33 cellular contexts compared by ENCODE assay signal in the genomic region with DNA sequence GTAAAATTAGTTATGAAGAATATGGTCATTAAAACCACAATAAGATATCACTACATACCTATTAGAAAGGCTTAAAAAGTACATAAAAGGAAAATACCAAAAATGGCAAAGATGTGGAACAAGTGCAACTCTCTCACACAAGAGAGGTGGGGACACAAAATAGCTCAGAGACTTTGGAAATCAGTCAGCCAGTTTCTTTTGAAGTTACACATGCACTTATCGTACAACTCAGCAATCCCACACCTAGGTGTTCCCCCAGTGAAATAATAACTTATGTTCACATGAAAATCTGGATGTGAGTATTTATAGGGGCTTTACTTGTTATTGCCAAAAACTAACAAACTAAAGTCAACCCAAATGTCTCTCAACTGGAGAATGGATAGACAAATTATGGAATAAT.
"Had no signal": no experiment of that assay in that cellular context is flagged by ENCODE, and none has a peak within 500 bp of the region (broad histone marks: within the 10 kb centered on the region; RNA-seq: fewer than 3 reads in every experiment).

No MANE protein-coding gene starts in this region.

- H3K36me3 ChIP-seq: SJCRH30, WERI-Rb-1 had no signal

- H3K4me3 Mint-ChIP-seq: activated CD4-positive, alpha-beta T cell treated with anti-CD3 and anti-CD28 coated beads, Interleukin-2, amount 10 ng/mL, durations not matched to agents 24 days and 14 days; activated CD8-positive, alpha-beta T cell treated with anti-CD3 and anti-CD28 coated beads, Interleukin-2, amount 10 ng/mL, durations not matched to agents 7 days and 5 days; activated naive CD4-positive, alpha-beta T cell treated with anti-CD3 and anti-CD28 coated beads for 36 hours; activated naive CD8-positive, alpha-beta T cell; activated naive CD8-positive, alpha-beta T cell treated with anti-CD3 and anti-CD28 coated beads, Interleukin-2, amount 50 U/mL, for 24 hours; brain had no signal

- FAIRE-seq: bronchial epithelial cell had no signal

- H3K4me3 ChIP-seq: SJCRH30, SK-N-MC had no signal

- H3K27ac ChIP-seq: KMS-11, SJCRH30, SK-N-MC, WERI-Rb-1 had no signal

- H3K9ac ChIP-seq: KMS-11 had no signal

- H3K27me3 ChIP-seq: SJCRH30 had no signal

- H3K4me1 ChIP-seq: SJCRH30 had no signal

- H3K4me1 Mint-ChIP-seq: brain had no signal

- H3K4me2 ChIP-seq: KMS-11 had no signal

- H3K36me3 Mint-ChIP-seq: activated naive CD8-positive, alpha-beta T cell; brain had no signal

- H3K9me3 ChIP-seq: SJCRH30 had no signal

- H3K27ac Mint-ChIP-seq: activated CD4-positive, alpha-beta T cell treated with anti-CD3 and anti-CD28 coated beads, Interleukin-2, amount 10 ng/mL, durations not matched to agents 24 days and 14 days; activated CD8-positive, alpha-beta T cell treated with anti-CD3 and anti-CD28 coated beads, Interleukin-2, amount 10 ng/mL, durations not matched to agents 7 days and 5 days; activated naive CD4-positive, alpha-beta T cell treated with anti-CD3 and anti-CD28 coated beads for 36 hours; activated naive CD8-positive, alpha-beta T cell; activated naive CD8-positive, alpha-beta T cell treated with anti-CD3 and anti-CD28 coated beads, Interleukin-2, amount 50 U/mL, for 24 hours; activated T-helper 2 cell treated with anti-CD3 and anti-CD28 coated beads, Interferon-gamma antibody, Interleukin-2, Interleukin-4, amounts not matched to agents 10 μg/mL and 5 μg/mL and 100 μg/mL, durations not matched to agents 14 hours and 24 hours and 36 hours; brain had no signal

- DNase-seq: activated CD4-positive, alpha-beta T cell treated with anti-CD3 and anti-CD28 coated beads for 1 hour; activated CD4-positive, alpha-beta T cell treated with anti-CD3 and anti-CD28 coated beads, Interleukin-2, amount 10 ng/mL, durations not matched to agents 24 days and 14 days; activated CD4-positive, alpha-beta T cell treated with anti-CD3 and anti-CD28 coated beads, Interleukin-2, amount 50 U/mL, for 48 hours; activated CD4-positive, CD25-positive, alpha-beta regulatory T cell; activated CD8-positive, alpha-beta memory T cell treated with anti-CD3 and anti-CD28 coated beads, Interleukin-2, amount 50 U/mL, for 4 hours; activated CD8-positive, alpha-beta T cell treated with anti-CD3 and anti-CD28 coated beads, Interleukin-2, amount 10 ng/mL, durations not matched to agents 7 days and 5 days; activated gamma-delta T cell; activated naive CD4-positive, alpha-beta T cell treated with anti-CD3 and anti-CD28 coated beads for 36 hours; activated naive CD8-positive, alpha-beta T cell treated with anti-CD3 and anti-CD28 coated beads, Interleukin-2, amount 50 U/mL, for 24 hours; activated T-cell treated with anti-CD3 and anti-CD28 coated beads for 4 hours; activated T-cell treated with anti-CD3 and anti-CD28 coated beads, Interleukin-2, amount 50 U/mL, for 48 hours; anterior cingulate cortex; caudate nucleus; cerebellar nuclear complex; MM.1S; MV-4-11; NCI-H1092; NCI-H1436 treated with DMSO at 0.1 percent for 48 hours; NCI-H1694 treated with DMSO at 0.1 percent for 48 hours; NCI-H2029; NCI-H345; NCI-H524 treated with DMSO at 0.1 percent for 48 hours; SHP77; SJCRH30; T1000; WERI-Rb-1 had no signal

- ATAC-seq: activated CD8-positive, alpha-beta T cell treated with anti-CD3 and anti-CD28 coated beads, Interleukin-2, amount 10 ng/mL, durations not matched to agents 7 days and 5 days; activated naive CD8-positive, alpha-beta T cell treated with anti-CD3 and anti-CD28 coated beads, Interleukin-2, amount 50 U/mL, for 24 hours; Panc1 had no signal
